In genomic region chr21:33394260-33394659, GRCh38 we compare ENCODE assay signal across 12 cellular contexts. TPM values are rescaled to one million over a fixed set of nuclear protein-coding genes. Genes with fewer than 3 reads are reported as not detected.
A peak's percentile ranks its signal among the peaks of the same experiment; 100 is the strongest.
DNase-seq lines count a peak whose midpoint lies in the region; ATAC-seq, FAIRE-seq and TF ChIP-seq lines count a peak whose summit lies in the region.
"Had no signal": no experiment of that assay in that cellular context is flagged by ENCODE, and none has a peak within 500 bp of the region (broad histone marks: within the 10 kb centered on the region; RNA-seq: fewer than 3 reads in every experiment).

No MANE protein-coding gene starts in this region.

- ATAC-seq in K562, result no peak
- ATAC-seq in memory B cell (ENCODE audit: low read depth), result peak; percentile 49

- BruUV-seq in K562 (replicated peaks; lab: Mats Ljungman, UMichigan), result no TSS peak

- H3K27me3 ChIP-seq in K562 (ENCODE audit: control insufficient read depth in 2 of 2, insufficient read depth in 2 of 2, low read length in 2 of 2) (peaks cover 0 to 8% of the 10 kb centered on the region in 2 experiments; a peak in 1 of 5 replicates), neural progenitor cell (no peaks in the 10 kb centered on the region)
- H3K27me3 ChIP-seq: dorsolateral prefrontal cortex had no signal

- H3K9ac ChIP-seq in K562 (ENCODE audit: insufficient read depth in 1 of 2, low read depth in 2 of 2, low read length in 2 of 2) (no peak overlapping the region), neural progenitor cell (no peak overlapping the region)

- CTCF ChIA-PET in K562 (lab: Yijun Ruan, JAX; ENCODE audit: low intra/inter-chr PET ratio), result no interaction called here

- H2AFZ ChIP-seq in K562 (ENCODE audit: low read depth, low read length) (0 out of 2 replicates have a peak overlapping the region, but pooled peaks have one; percentile 5), neural progenitor cell (replicated peaks) (no peak overlapping the region)

- H3K27ac ChIP-seq in K562 (ENCODE audit: extremely low read depth, low read depth, low read length) (no peak overlapping the region), neural progenitor cell (no peak overlapping the region)
- H3K27ac ChIP-seq: dorsolateral prefrontal cortex had no signal

- H3K4me1 Mint-ChIP-seq in memory B cell, result peaks cover 26% of the 10 kb centered on the region
- peaks cover 16% of the 10 kb centered on the region for H3K4me1 Mint-ChIP-seq in neural progenitor cell

- H3K9me3 Mint-ChIP-seq in memory B cell, result no peaks in the 10 kb centered on the region
- no peaks in the 10 kb centered on the region for H3K9me3 Mint-ChIP-seq in neural progenitor cell

- TF ChIP-seq EP300 in K562 (IDR thresholded peaks at IDR 0.05; ENCODE audit: low read length), result no peak

- POLR2A ChIA-PET in K562 (lab: Yijun Ruan, JAX), result interaction anchor here (0.7 kb wide), 1 partner anchor 9 kb away, joined by 4 read pairs; no protein-coding TSS in a partner anchor

- 18% methylated on average over 6 of the region's 8 CpGs for WGBS in K562 (ENCODE audit: insufficient coverage, low coverage, missing lambda C conversion rate)

- H3K27me3 Mint-ChIP-seq in memory B cell (no peaks in the 10 kb centered on the region), neural progenitor cell (ENCODE audit: insufficient read depth, low read depth) (peaks cover 4% of the 10 kb centered on the region)

- TF ChIP-seq CTCF in K562 (IDR thresholded peaks at IDR 0.05 in 2 of 3, conservative IDR thresholded peaks at IDR 0.05 in 1 of 3; ENCODE audit: insufficient read depth in 2 of 3, low read depth in 1 of 3, low read length in 3 of 3) (no peak), neural progenitor cell (IDR thresholded peaks at IDR 0.05) (no peak)

- H3K79me2 ChIP-seq in K562 (ENCODE audit: control insufficient read depth, insufficient read depth, low read length) (no peaks in the 10 kb centered on the region), neural progenitor cell (ENCODE audit: low read depth) (no peaks in the 10 kb centered on the region)

- H3K4me3 ChIP-seq in K562, result no peak overlapping the region
- no peak overlapping the region for H3K4me3 ChIP-seq in neural progenitor cell
- H3K4me3 ChIP-seq: dorsolateral prefrontal cortex had no signal

- H3K4me1 ChIP-seq in K562 (replicated peaks in 1 of 2; ENCODE audit: control insufficient read depth in 2 of 2, insufficient read depth in 2 of 2, low read length in 2 of 2) (no peaks in the 10 kb centered on the region), neural progenitor cell (peaks cover 9% of the 10 kb centered on the region)

- H3K4me2 ChIP-seq in K562 (ENCODE audit: insufficient read depth, low read length) (no peak overlapping the region), neural progenitor cell (no peak overlapping the region)

- H4K20me1 ChIP-seq in K562 (replicated peaks; ENCODE audit: control insufficient read depth, insufficient read depth, low read length) (no peaks in the 10 kb centered on the region), neural progenitor cell (ENCODE audit: low read depth) (no peaks in the 10 kb centered on the region)

- no peak for FAIRE-seq in K562 (lab: Jason Lieb, UNC)

- intact Hi-C loops in K562 (cut with micrococcal nuclease), result no loop called here

- H3K36me3 Mint-ChIP-seq in memory B cell (no peaks in the 10 kb centered on the region), neural progenitor cell (no peaks in the 10 kb centered on the region)

- H3K9me3 ChIP-seq in K562 (replicated peaks; ENCODE audit: control insufficient read depth, insufficient read depth, low read depth, low read length) (no peaks in the 10 kb centered on the region), neural progenitor cell (ENCODE audit: low read depth) (no peaks in the 10 kb centered on the region)

- H3K36me3 ChIP-seq in K562 (ENCODE audit: control insufficient read depth, insufficient read depth, low read length) (no peaks in the 10 kb centered on the region), neural progenitor cell (no peaks in the 10 kb centered on the region)

- no peak overlapping the region for H3K4me3 Mint-ChIP-seq in memory B cell
- H3K4me3 Mint-ChIP-seq in neural progenitor cell, result no peak overlapping the region

- TF ChIP-seq POLR2A in K562 (conservative IDR thresholded peaks at IDR 0.05), result no peak

- H3K27ac Mint-ChIP-seq in memory B cell, result no peak overlapping the region
- no peak overlapping the region for H3K27ac Mint-ChIP-seq in neural progenitor cell

- H3F3A ChIP-seq in neural progenitor cell (ENCODE audit: low read depth), result peaks cover 7% of the 10 kb centered on the region

- no peak for TF ChIP-seq RAD21 in K562 (CRISPR knock-in tag; conservative IDR thresholded peaks at IDR 0.05 in 1 of 2, IDR thresholded peaks at IDR 0.05 in 1 of 2)

- DNase-seq in AG20443 (ENCODE audit: low spot score) (peak; percentile 36), MV-4-11 (lab: John Stamatoyannopoulos, UW) (peak; percentile 97), K562 (ENCODE audit: extremely low read depth in 1 of 4, low spot score in 3 of 4) (no peak), memory B cell (ENCODE audit: low spot score in 2 of 2) (no peak), neural progenitor cell (ENCODE audit: low spot score) (no peak), NCI-H2171 treated with DMSO at 0.1 percent for 48 hours (lab: John Stamatoyannopoulos, UW) (no peak), dermis blood vessel endothelial cell (no peak)
- no peak for DNase-seq in stimulated activated naive CD4-positive, alpha-beta T cell (lab: John Stamatoyannopoulos, UW)
- DNase-seq: foreskin melanocyte; kidney glomerular epithelial cell; stimulated activated CD4-positive, alpha-beta T cell treated with anti-CD3 and anti-CD28 coated beads, Interleukin-15, amount 100 ng/mL, for 24 hours had no signal

- in situ Hi-C loops in K562 (cut with MboI), result no loop called here

- no peaks in the 10 kb centered on the region for H3K9me1 ChIP-seq in K562 (ENCODE audit: control insufficient read depth, insufficient read depth, low read length)

RNA-seq across cellular contexts. Expression of gene IFNGR2, which starts 9.0 kb away (rescaled TPM):
- total RNA-seq in K562 (2011; cell fraction: chromatin; rRNA removed; ENCODE audit: low replicate concordance), result 16.2 and 26.5 TPM in 2 replicates
- 28.2 and 28.3 TPM in 2 replicates for total RNA-seq in K562 (2011; cell fraction: nucleolus; rRNA removed)
- total RNA-seq in K562 (2011; cell fraction: nucleoplasm; rRNA removed), result 31.7 and 44.8 TPM in 2 replicates
- 19.4 and 24.2 TPM in 2 replicates for total RNA-seq in K562 (2014; rRNA removed)
- 28.5 and 31.3 TPM in 2 replicates for total RNA-seq in K562 (2014; rRNA removed; fragmentation: Illumina TruSeq; extraction: Trizol)
- 31.3 and 36.8 TPM in 2 replicates for total RNA-seq in K562 (2015; rRNA removed; fragmentation: Illumina TruSeq; extraction: Trizol)
- total RNA-seq in K562 (2021), result 28.5 and 29.5 TPM in 2 replicates
- polyA plus RNA-seq in K562 (2011; rRNA removed), result 58.0 and 81.8 TPM in 2 replicates
- 45.1 and 64.7 TPM in 2 replicates for polyA plus RNA-seq in K562 (2011; cell fraction: cytosol; rRNA removed)
- 34.8 and 50.8 TPM in 2 replicates for polyA plus RNA-seq in K562 (2011; cell fraction: nucleus; rRNA removed)
- polyA plus RNA-seq in K562 (2012), result 24.4 and 31.8 TPM in 2 replicates
- polyA plus RNA-seq in K562 (2014; fragmentation: Illumina TruSeq; extraction: Trizol), result 35.4 and 44.8 TPM in 2 replicates
- polyA plus RNA-seq in K562 (2014; fragmentation: Nextera tagmentation; extraction: Ambion mirVana), result 1 to 10 TPM; 6.7 to 8.4 TPM
- polyA plus RNA-seq in K562 (2014; rRNA removed), result 27.8 and 32.9 TPM in 2 replicates
- 43.8 and 53.1 TPM in 2 replicates for polyA minus RNA-seq in K562 (2011; rRNA and poly(A)+ RNA removed)
- polyA minus RNA-seq in K562 (2011; cell fraction: cytosol; rRNA and poly(A)+ RNA removed), result 26.9 and 27.4 TPM in 2 replicates
- 13.1 and 19.8 TPM in 2 replicates for polyA minus RNA-seq in K562 (2011; cell fraction: nucleus; rRNA and poly(A)+ RNA removed)
- 50.6 and 61.0 TPM in 2 replicates for total RNA-seq in neural progenitor cell (ENCODE audit: low replicate concordance)
- 51.3 and 64.2 TPM in 2 replicates for total RNA-seq in dermis blood vessel endothelial cell

Comparison
In these comparisons a context has a peak if more than half of its experiments do, and no peak if none do; other contexts are left out.
1. DNase-seq: peak in AG20443 (single experiment) and MV-4-11 (single experiment); none in K562 (0 of 4), memory B cell (0 of 2), neural progenitor cell (single experiment), stimulated activated naive CD4-positive, alpha-beta T cell (0 of 6), NCI-H2171 treated with DMSO at 0.1 percent for 48 hours (single experiment) and dermis blood vessel endothelial cell (single experiment).